ENCODE assay signal across 31 cellular contexts in the genomic region with DNA sequence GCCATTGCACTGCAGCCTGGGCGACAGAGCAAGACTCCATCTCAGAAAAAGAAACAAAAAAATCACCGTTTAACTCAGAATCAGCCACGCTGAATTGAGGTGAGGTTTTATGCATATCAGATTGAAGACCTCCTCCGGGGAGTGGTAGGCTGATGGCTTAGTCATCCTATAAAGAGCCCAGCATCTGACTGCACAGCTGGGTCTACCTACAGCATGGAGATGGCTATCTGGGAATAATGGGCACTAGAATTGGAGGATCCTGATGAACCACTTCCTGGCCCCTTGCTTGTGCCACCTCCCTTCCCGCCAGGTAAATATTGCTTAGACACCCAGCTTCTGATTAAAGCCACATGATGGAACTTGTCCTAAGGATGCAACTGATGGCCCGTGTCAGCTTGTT.
"Had no signal": no experiment of that assay in that cellular context is flagged by ENCODE, and none has a peak within 500 bp of the region (broad histone marks: within the 10 kb centered on the region; RNA-seq: fewer than 3 reads in every experiment).

No MANE protein-coding gene starts in this region.

- H3K4me3 ChIP-seq: coronary artery, gastrocnemius medialis, hepatocyte, pancreas, prostate gland, sigmoid colon, stomach, tibial artery had no signal

- H3K4me1 ChIP-seq: pancreas, prostate gland, tibial artery, upper lobe of right lung had no signal

- DNase-seq: activated CD4-positive, alpha-beta memory T cell treated with anti-CD3 and anti-CD28 coated beads for 36 hours; activated CD4-positive, alpha-beta T cell treated with anti-CD3 and anti-CD28 coated beads, Interleukin-2, amount 10 ng/mL, durations not matched to agents 24 days and 14 days; activated CD4-positive, CD25-positive, alpha-beta regulatory T cell treated with anti-CD3 and anti-CD28 coated beads, Interleukin-2, amount 50 U/mL, for 72 hours; activated CD8-positive, alpha-beta memory T cell treated with anti-CD3 and anti-CD28 coated beads, Interleukin-2, amount 50 U/mL, for 4 hours; activated effector memory CD4-positive, alpha-beta T cell treated with anti-CD3 and anti-CD28 coated beads, Interleukin-2, amount 50 U/mL, for 16 hours; activated naive CD4-positive, alpha-beta T cell treated with anti-CD3 and anti-CD28 coated beads for 36 hours; activated T-cell treated with anti-CD3 and anti-CD28 coated beads, Interleukin-2, amount 50 U/mL, for 1 hour; amniotic stem cell; brain microvascular endothelial cell; dorsolateral prefrontal cortex; effector memory CD4-positive, alpha-beta T cell; gastrocnemius medialis; glutamatergic neuron; islet precursor cell; midbrain; naive thymus-derived CD4-positive, alpha-beta T cell; retina; sigmoid colon; small intestine; stimulated activated CD4-positive, alpha-beta T cell treated with anti-CD3 and anti-CD28 coated beads, Interleukin-1b, Interleukin-23, amount 100 ng/mL, for 48 hours; stomach; T-helper 2 cell; tibial artery; upper lobe of right lung had no signal

- H3K36me3 ChIP-seq: brain microvascular endothelial cell, gastrocnemius medialis, pancreas, prostate gland, sigmoid colon, stomach, tibial artery, upper lobe of right lung had no signal

- H3K9me3 ChIP-seq: gastrocnemius medialis, pancreas, prostate gland, sigmoid colon, stomach, tibial artery, upper lobe of right lung had no signal

- H2AFZ ChIP-seq: hepatocyte had no signal

- ATAC-seq: gastrocnemius medialis had no signal

- H3K9me3 Mint-ChIP-seq: activated CD4-positive, alpha-beta memory T cell treated with anti-CD3 and anti-CD28 coated beads for 36 hours; activated CD4-positive, alpha-beta T cell treated with anti-CD3 and anti-CD28 coated beads, Interleukin-2, amount 10 ng/mL, durations not matched to agents 24 days and 14 days; activated naive CD4-positive, alpha-beta T cell treated with anti-CD3 and anti-CD28 coated beads for 36 hours; activated T-helper 1 cell treated with anti-CD3 and anti-CD28 coated beads, Interleukin-12 subunit alpha, Interleukin-12 subunit beta, Interleukin-2, Interleukin-4 antibody, amounts not matched to agents 30 ng/mL and 10 ng/mL and 1 ng/mL, durations not matched to agents 14 hours and 24 hours and 36 hours; naive thymus-derived CD4-positive, alpha-beta T cell; stimulated activated naive B cell treated with anti-CD40 and anti-IgM and Interleukin-4, amounts not matched to agents 10 μg/mL and 1 μg/mL and 100 μg/mL, for 72 hours had no signal

- FAIRE-seq: astrocyte, pancreas, small intestine had no signal

- H3K27ac Mint-ChIP-seq: activated CD4-positive, alpha-beta memory T cell treated with anti-CD3 and anti-CD28 coated beads for 36 hours; activated CD4-positive, alpha-beta T cell treated with anti-CD3 and anti-CD28 coated beads, Interleukin-2, amount 10 ng/mL, durations not matched to agents 24 days and 14 days; activated naive CD4-positive, alpha-beta T cell treated with anti-CD3 and anti-CD28 coated beads for 36 hours; activated T-helper 1 cell treated with anti-CD3 and anti-CD28 coated beads, Interleukin-12 subunit alpha, Interleukin-12 subunit beta, Interleukin-2, Interleukin-4 antibody, amounts not matched to agents 30 ng/mL and 10 ng/mL and 1 ng/mL, durations not matched to agents 14 hours and 24 hours and 36 hours; stimulated activated naive B cell treated with anti-CD40 and anti-IgM and Interleukin-4, amounts not matched to agents 10 μg/mL and 1 μg/mL and 100 μg/mL, for 72 hours had no signal

- H3K27ac ChIP-seq: brain microvascular endothelial cell, coronary artery, dorsolateral prefrontal cortex, gastrocnemius medialis, hepatocyte, pancreas, prostate gland, sigmoid colon, stomach, tibial artery, upper lobe of right lung had no signal

- H3K36me3 Mint-ChIP-seq: activated CD4-positive, alpha-beta memory T cell treated with anti-CD3 and anti-CD28 coated beads for 36 hours; naive thymus-derived CD4-positive, alpha-beta T cell; stimulated activated naive B cell treated with anti-CD40 and anti-IgM and Interleukin-4, amounts not matched to agents 10 μg/mL and 1 μg/mL and 100 μg/mL, for 72 hours had no signal

- H3K27me3 ChIP-seq: brain microvascular endothelial cell, gastrocnemius medialis, hepatocyte, pancreas, stomach, tibial artery, upper lobe of right lung had no signal
